8 cellular contexts compared by ENCODE assay signal in the genomic region with DNA sequence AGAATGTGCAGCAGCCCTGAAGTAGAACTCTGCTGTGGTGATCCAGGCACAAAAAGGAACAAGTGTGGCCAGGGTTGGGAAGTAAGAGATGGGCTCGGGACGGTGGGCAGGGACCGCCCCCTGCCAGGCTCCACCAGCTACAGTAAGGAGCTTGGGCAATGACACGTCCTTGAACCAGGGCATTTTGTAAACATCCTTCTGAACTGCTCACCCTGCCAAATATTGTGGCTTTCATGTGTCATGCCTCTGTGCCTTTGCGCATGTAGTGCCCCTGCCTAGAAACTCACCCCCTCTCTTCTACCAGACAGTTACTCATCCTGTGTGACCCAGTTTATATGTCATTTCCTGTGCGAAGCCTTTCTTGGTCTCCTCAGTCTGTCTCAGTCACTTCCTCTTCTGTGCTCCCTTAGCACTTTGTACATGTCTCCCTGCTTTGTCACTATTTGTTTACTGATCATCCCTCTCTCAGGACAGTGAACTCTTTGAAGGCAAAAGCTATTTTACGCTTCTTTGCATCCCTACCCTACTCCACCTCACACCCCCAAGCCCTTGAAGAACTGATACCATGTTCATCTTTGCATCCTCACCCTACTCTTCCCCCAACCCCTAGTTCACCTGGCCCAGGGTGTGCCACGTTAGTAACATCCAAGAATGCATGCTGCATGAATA.
DNase-seq lines count a peak whose midpoint lies in the region; ATAC-seq and TF ChIP-seq lines count a peak whose summit lies in the region.

No MANE protein-coding gene starts in this region.

- H3K4me3 Mint-ChIP-seq in activated T-cell treated with anti-CD3 and anti-CD28 coated beads, Interleukin-2, amount 50 U/mL, for 4 hours = peak overlapping the region; percentile 64

- H3K36me3 ChIP-seq in OCI-LY3 (replicated peaks; ENCODE audit: low read depth, low read length) = no peaks in the 10 kb centered on the region

- no peaks in the 10 kb centered on the region for H3K27me3 Mint-ChIP-seq in activated T-cell treated with anti-CD3 and anti-CD28 coated beads, Interleukin-2, amount 50 U/mL, for 4 hours (ENCODE audit: low read depth)

- H3K4me1 ChIP-seq in OCI-LY3 (ENCODE audit: low read length) = peaks cover 11% of the 10 kb centered on the region

- H3K4me2 ChIP-seq in OCI-LY3 (ENCODE audit: low read length) = peak overlapping the region; percentile 18

- H3K79me2 ChIP-seq in OCI-LY3 (ENCODE audit: low read length) = no peaks in the 10 kb centered on the region

- ATAC-seq in GM18498 (IDR thresholded peaks at IDR 0.05; ENCODE audit: unreplicated experiment) = peak; percentile 100
- peak; percentile 99 for ATAC-seq in HG02870 (IDR thresholded peaks at IDR 0.05; ENCODE audit: unreplicated experiment)
- peak; percentile 90 to 91 for ATAC-seq in activated T-cell treated with anti-CD3 and anti-CD28 coated beads, Interleukin-2, amount 50 U/mL, for 4 hours

- no peak for TF ChIP-seq CTCF in OCI-LY3 (IDR thresholded peaks at IDR 0.05; ENCODE audit: low read depth, low read length)

- peaks cover 15% of the 10 kb centered on the region for H3K9me3 Mint-ChIP-seq in activated T-cell treated with anti-CD3 and anti-CD28 coated beads, Interleukin-2, amount 50 U/mL, for 4 hours

- peaks cover 7% of the 10 kb centered on the region for H3K9me3 ChIP-seq in OCI-LY3 (ENCODE audit: insufficient read depth, low read length)

- peak overlapping the region; percentile 5; the same call in 1 of the 2 replicates for H3K4me3 ChIP-seq in OCI-LY3 (ENCODE audit: low read length)

- H3K27me3 ChIP-seq in OCI-LY3 (ENCODE audit: low read depth, low read length) = no peaks in the 10 kb centered on the region

- no peaks in the 10 kb centered on the region for H4K20me1 ChIP-seq in OCI-LY3 (ENCODE audit: insufficient read depth, low read length)

- H3K36me3 Mint-ChIP-seq in activated T-cell treated with anti-CD3 and anti-CD28 coated beads, Interleukin-2, amount 50 U/mL, for 4 hours (ENCODE audit: insufficient read depth) = peaks cover 2% of the 10 kb centered on the region

- H3K9ac ChIP-seq in OCI-LY3 (ENCODE audit: low read length) = no peak overlapping the region

- peak overlapping the region; percentile 83 for H2AFZ ChIP-seq in OCI-LY3 (ENCODE audit: low read depth, low read length)

- peak overlapping the region; percentile 33 for H3K27ac ChIP-seq in OCI-LY3 (ENCODE audit: low read length)

- peak; percentile 66 for DNase-seq in activated T-cell treated with anti-CD3 and anti-CD28 coated beads, Interleukin-2, amount 50 U/mL, for 4 hours
- peak; percentile 80 for DNase-seq in germinal center (ENCODE audit: low spot score)
- peak; percentile 38 to 63 for DNase-seq in stimulated activated CD4-positive, alpha-beta T cell treated with anti-CD3 and anti-CD28 coated beads, Interleukin-15, amount 100 ng/mL, for 1 hour (ENCODE audit: low read depth in 1 of 2, low spot score in 1 of 2)
- no peak for DNase-seq in cerebellar nuclear complex (lab: John Stamatoyannopoulos, UW)
- DNase-seq in NCI-H2171 (lab: John Stamatoyannopoulos, UW) = no peak

- peaks cover 86% of the 10 kb centered on the region for H3K4me1 Mint-ChIP-seq in activated T-cell treated with anti-CD3 and anti-CD28 coated beads, Interleukin-2, amount 50 U/mL, for 4 hours (ENCODE audit: low read depth)

Comparison
In these comparisons a context has a peak if more than half of its experiments do, and no peak if none do; other contexts are left out.
1. DNase-seq: peak in activated T-cell treated with anti-CD3 and anti-CD28 coated beads, Interleukin-2, amount 50 U/mL, for 4 hours (single experiment), germinal center (single experiment) and stimulated activated CD4-positive, alpha-beta T cell treated with anti-CD3 and anti-CD28 coated beads, Interleukin-15, amount 100 ng/mL, for 1 hour (2 of 2); none in cerebellar nuclear complex (0 of 2) and NCI-H2171 (single experiment).
2. Peak in every context shown above with its lines, with median percentiles within 50 percentile points of each other: ATAC-seq.